In the genomic region with DNA sequence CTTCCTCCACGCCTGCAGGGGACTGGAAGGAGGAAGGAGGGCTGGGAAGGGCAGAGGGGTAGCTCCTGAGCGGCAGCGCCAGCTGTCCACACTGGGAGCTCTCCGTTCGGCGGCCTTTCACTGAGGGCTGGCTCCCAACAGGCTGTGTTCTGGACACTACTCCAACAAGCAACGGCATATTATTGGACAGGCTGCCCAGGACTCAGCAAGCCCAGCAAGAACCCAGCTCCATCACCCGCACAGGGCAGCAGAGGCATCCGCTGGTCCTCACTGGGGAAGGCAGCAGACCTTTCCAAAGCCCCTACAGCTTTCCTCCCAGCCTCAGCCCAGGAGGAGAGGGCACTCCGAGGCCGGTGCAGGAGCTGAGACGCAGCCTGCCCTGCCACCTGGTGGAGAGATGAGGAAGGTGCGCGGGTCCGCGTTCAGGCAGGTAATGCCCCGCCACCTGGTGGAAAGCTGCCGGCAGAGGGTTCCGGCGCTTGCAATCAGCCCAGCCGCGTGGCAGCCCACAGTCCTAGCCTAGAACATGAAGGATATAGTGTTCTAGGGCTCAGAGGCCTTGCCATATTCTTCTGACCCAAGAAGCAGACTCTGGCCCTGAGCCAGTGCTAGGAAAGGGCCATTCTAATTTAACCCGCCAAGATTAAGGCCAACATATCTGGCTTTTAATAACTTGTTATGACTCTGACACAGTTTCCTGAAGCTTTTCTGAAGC, we compare ENCODE assay signal across 1 cellular context.
TF ChIP-seq lines count a peak whose summit lies in the region.

No MANE protein-coding gene starts in this region.

TF ChIP-seq in HepG2, 621 proteins besides CTCF, POLR2A, EP300 and RAD21 (continued from another document and continues in another):
- TF ChIP-seq, protein P1, sequence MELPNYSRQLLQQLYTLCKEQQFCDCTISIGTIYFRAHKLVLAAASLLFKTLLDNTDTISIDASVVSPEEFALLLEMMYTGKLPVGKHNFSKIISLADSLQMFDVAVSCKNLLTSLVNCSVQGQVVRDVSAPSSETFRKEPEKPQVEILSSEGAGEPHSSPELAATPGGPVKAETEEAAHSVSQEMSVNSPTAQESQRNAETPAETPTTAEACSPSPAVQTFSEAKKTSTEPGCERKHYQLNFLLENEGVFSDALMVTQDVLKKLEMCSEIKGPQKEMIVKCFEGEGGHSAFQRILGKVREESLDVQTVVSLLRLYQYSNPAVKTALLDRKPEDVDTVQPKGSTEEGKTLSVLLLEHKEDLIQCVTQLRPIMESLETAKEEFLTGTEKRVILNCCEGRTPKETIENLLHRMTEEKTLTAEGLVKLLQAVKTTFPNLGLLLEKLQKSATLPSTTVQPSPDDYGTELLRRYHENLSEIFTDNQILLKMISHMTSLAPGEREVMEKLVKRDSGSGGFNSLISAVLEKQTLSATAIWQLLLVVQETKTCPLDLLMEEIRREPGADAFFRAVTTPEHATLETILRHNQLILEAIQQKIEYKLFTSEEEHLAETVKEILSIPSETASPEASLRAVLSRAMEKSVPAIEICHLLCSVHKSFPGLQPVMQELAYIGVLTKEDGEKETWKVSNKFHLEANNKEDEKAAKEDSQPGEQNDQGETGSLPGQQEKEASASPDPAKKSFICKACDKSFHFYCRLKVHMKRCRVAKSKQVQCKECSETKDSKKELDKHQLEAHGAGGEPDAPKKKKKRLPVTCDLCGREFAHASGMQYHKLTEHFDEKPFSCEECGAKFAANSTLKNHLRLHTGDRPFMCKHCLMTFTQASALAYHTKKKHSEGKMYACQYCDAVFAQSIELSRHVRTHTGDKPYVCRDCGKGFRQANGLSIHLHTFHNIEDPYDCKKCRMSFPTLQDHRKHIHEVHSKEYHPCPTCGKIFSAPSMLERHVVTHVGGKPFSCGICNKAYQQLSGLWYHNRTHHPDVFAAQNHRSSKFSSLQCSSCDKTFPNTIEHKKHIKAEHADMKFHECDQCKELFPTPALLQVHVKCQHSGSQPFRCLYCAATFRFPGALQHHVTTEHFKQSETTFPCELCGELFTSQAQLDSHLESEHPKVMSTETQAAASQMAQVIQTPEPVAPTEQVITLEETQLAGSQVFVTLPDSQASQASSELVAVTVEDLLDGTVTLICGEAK (IDR thresholded peaks at IDR 0.05) = no peak
- TF ChIP-seq, protein P1 (CRISPR knock-in tag; IDR thresholded peaks at IDR 0.05) = no peak
- TF ChIP-seq AKAP8 (CRISPR knock-in tag; IDR thresholded peaks at IDR 0.05) (no peak), YEATS2 (CRISPR knock-in tag; IDR thresholded peaks at IDR 0.05; ENCODE audit: borderline replicate concordance) (peak; percentile 46; the same call in 1 of the 2 replicates), ZFP36L1 (CRISPR knock-in tag; IDR thresholded peaks at IDR 0.05) (no peak), SALL1 (CRISPR knock-in tag; IDR thresholded peaks at IDR 0.05) (peak; percentile 81), ZNF12 (CRISPR knock-in tag; IDR thresholded peaks at IDR 0.05) (0 out of 2 replicates have a peak, but pooled peaks have one; percentile 31), RFXANK (CRISPR knock-in tag; IDR thresholded peaks at IDR 0.05) (0 out of 2 replicates have a peak, but pooled peaks have one; percentile 52), ZNF232 (CRISPR knock-in tag; IDR thresholded peaks at IDR 0.05; ENCODE audit: borderline replicate concordance) (no peak), ZNF354B (CRISPR knock-in tag; IDR thresholded peaks at IDR 0.05) (no peak), RFX5 (IDR thresholded peaks at IDR 0.05; ENCODE audit: low read depth, low read length) (no peak), ZNF253 (CRISPR knock-in tag; IDR thresholded peaks at IDR 0.05; ENCODE audit: borderline replicate concordance) (no peak), AHR (CRISPR knock-in tag; IDR thresholded peaks at IDR 0.05) (no peak), ZFX (CRISPR knock-in tag; IDR thresholded peaks at IDR 0.05; ENCODE audit: low read depth) (peak; percentile 63), NFYC (CRISPR knock-in tag; IDR thresholded peaks at IDR 0.05) (no peak), ZNF777 (CRISPR knock-in tag; IDR thresholded peaks at IDR 0.05) (no peak), IRX3 (CRISPR knock-in tag; IDR thresholded peaks at IDR 0.05; ENCODE audit: borderline replicate concordance, low read depth) (no peak), SIX1 (CRISPR knock-in tag; IDR thresholded peaks at IDR 0.05; ENCODE audit: borderline replicate concordance) (no peak), FOXO1 (CRISPR knock-in tag; IDR thresholded peaks at IDR 0.05) (peak; percentile 54; the same call in 1 of the 2 replicates), U2AF1 (optimal IDR thresholded peaks at IDR 0.05; ENCODE audit: low read depth, low read length) (no peak), ZNF335 (CRISPR knock-in tag; IDR thresholded peaks at IDR 0.05) (no peak), ZBTB38 (CRISPR knock-in tag; IDR thresholded peaks at IDR 0.05) (peak; percentile 38; the same call in 1 of the 2 replicates), ARNTL (CRISPR knock-in tag; IDR thresholded peaks at IDR 0.05) (0 out of 2 replicates have a peak, but pooled peaks have one; percentile 46), NFE2L1 (CRISPR knock-in tag; IDR thresholded peaks at IDR 0.05; ENCODE audit: borderline replicate concordance) (no peak), HIVEP1 (CRISPR knock-in tag; IDR thresholded peaks at IDR 0.05) (peak; percentile 30; the same call in 1 of the 2 replicates), ZSCAN29 (CRISPR knock-in tag; conservative IDR thresholded peaks at IDR 0.05) (no peak), ZNF101 (CRISPR knock-in tag; IDR thresholded peaks at IDR 0.05; ENCODE audit: borderline replicate concordance, low read depth) (no peak), ZNF746 (CRISPR knock-in tag; IDR thresholded peaks at IDR 0.05) (no peak), ZNF772 (CRISPR knock-in tag; IDR thresholded peaks at IDR 0.05) (0 out of 2 replicates have a peak, but pooled peaks have one; percentile 24), ZNF331 (CRISPR knock-in tag; IDR thresholded peaks at IDR 0.05) (peak; percentile 71; the same call in 1 of the 2 replicates), MTF2 (CRISPR knock-in tag; IDR thresholded peaks at IDR 0.05; ENCODE audit: borderline replicate concordance) (no peak; the same call in 1 of the 2 replicates), HOXA5 (CRISPR knock-in tag; IDR thresholded peaks at IDR 0.05) (0 out of 2 replicates have a peak, but pooled peaks have one; percentile 27), IKZF1 (IDR thresholded peaks at IDR 0.05) (no peak), ZNF274 (CRISPR knock-in tag; IDR thresholded peaks at IDR 0.05) (peak; percentile 66; the same call in 1 of the 2 replicates), CHD2 (IDR thresholded peaks at IDR 0.05; ENCODE audit: low read depth, low read length) (0 out of 2 replicates have a peak, but pooled peaks have one; percentile 41), GATA4 (IDR thresholded peaks at IDR 0.05; ENCODE audit: borderline replicate concordance, low read depth) (no peak)
- TF ChIP-seq, protein P2, sequence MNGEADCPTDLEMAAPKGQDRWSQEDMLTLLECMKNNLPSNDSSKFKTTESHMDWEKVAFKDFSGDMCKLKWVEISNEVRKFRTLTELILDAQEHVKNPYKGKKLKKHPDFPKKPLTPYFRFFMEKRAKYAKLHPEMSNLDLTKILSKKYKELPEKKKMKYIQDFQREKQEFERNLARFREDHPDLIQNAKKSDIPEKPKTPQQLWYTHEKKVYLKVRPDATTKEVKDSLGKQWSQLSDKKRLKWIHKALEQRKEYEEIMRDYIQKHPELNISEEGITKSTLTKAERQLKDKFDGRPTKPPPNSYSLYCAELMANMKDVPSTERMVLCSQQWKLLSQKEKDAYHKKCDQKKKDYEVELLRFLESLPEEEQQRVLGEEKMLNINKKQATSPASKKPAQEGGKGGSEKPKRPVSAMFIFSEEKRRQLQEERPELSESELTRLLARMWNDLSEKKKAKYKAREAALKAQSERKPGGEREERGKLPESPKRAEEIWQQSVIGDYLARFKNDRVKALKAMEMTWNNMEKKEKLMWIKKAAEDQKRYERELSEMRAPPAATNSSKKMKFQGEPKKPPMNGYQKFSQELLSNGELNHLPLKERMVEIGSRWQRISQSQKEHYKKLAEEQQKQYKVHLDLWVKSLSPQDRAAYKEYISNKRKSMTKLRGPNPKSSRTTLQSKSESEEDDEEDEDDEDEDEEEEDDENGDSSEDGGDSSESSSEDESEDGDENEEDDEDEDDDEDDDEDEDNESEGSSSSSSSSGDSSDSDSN (CRISPR knock-in tag; IDR thresholded peaks at IDR 0.05) = peak; percentile 65
- TF ChIP-seq, protein P3, sequence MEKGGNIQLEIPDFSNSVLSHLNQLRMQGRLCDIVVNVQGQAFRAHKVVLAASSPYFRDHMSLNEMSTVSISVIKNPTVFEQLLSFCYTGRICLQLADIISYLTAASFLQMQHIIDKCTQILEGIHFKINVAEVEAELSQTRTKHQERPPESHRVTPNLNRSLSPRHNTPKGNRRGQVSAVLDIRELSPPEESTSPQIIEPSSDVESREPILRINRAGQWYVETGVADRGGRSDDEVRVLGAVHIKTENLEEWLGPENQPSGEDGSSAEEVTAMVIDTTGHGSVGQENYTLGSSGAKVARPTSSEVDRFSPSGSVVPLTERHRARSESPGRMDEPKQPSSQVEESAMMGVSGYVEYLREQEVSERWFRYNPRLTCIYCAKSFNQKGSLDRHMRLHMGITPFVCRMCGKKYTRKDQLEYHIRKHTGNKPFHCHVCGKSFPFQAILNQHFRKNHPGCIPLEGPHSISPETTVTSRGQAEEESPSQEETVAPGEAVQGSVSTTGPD (CRISPR knock-in tag; IDR thresholded peaks at IDR 0.05) = no peak
- TF ChIP-seq, protein P4, sequence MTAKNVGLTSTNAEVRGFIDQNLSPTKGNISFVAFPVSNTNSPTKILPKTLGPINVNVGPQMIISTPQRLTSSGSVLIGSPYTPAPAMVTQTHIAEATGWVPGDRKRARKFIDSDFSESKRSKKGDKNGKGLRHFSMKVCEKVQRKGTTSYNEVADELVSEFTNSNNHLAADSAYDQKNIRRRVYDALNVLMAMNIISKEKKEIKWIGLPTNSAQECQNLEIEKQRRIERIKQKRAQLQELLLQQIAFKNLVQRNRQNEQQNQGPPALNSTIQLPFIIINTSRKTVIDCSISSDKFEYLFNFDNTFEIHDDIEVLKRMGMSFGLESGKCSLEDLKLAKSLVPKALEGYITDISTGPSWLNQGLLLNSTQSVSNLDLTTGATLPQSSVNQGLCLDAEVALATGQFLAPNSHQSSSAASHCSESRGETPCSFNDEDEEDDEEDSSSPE (CRISPR knock-in tag; IDR thresholded peaks at IDR 0.05) = peak; percentile 56; the same call in 1 of the 2 replicates
- TF ChIP-seq, protein P5, sequence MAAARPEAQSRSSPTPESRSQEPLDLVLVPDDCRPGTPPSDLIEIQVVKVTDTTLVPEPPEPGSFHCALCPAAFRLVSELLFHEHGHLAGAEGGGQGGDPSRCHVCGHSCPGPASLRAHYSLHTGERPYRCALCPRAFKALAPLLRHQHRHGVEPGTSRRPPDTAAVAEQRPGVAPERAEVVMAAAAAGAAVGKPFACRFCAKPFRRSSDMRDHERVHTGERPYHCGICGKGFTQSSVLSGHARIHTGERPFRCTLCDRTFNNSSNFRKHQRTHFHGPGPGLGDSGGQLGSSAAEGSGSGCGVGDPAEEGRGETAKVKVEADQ (CRISPR knock-in tag; IDR thresholded peaks at IDR 0.05; ENCODE audit: borderline replicate concordance) = no peak
- TF ChIP-seq, protein P6, sequence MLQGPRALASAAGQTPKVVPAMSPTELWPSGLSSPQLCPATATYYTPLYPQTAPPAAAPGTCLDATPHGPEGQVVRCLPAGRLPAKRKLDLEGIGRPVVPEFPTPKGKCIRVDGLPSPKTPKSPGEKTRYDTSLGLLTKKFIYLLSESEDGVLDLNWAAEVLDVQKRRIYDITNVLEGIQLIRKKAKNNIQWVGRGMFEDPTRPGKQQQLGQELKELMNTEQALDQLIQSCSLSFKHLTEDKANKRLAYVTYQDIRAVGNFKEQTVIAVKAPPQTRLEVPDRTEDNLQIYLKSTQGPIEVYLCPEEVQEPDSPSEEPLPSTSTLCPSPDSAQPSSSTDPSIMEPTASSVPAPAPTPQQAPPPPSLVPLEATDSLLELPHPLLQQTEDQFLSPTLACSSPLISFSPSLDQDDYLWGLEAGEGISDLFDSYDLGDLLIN (CRISPR knock-in tag; IDR thresholded peaks at IDR 0.05; ENCODE audit: borderline replicate concordance) = no peak
- TF ChIP-seq, protein P7, sequence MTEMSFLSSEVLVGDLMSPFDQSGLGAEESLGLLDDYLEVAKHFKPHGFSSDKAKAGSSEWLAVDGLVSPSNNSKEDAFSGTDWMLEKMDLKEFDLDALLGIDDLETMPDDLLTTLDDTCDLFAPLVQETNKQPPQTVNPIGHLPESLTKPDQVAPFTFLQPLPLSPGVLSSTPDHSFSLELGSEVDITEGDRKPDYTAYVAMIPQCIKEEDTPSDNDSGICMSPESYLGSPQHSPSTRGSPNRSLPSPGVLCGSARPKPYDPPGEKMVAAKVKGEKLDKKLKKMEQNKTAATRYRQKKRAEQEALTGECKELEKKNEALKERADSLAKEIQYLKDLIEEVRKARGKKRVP (CRISPR knock-in tag; IDR thresholded peaks at IDR 0.05) = no peak
